8 cellular contexts compared by ENCODE assay signal in the genomic region with DNA sequence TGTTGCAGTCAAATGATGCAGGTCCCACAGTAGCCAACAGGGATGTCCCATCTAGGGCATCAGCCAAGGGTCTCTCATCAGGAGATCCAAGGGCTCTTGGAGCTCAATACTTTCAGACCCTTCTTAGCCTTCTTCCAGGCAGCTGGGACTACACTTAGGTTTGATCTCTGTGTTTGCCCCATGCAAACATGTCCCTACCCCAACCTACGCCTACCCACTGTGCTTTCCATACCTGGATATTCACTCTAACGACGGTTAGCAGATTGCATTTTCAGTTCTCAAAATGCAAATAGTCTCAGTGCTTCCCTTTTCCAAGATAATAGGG. TPM values are rescaled to one million over a fixed set of nuclear protein-coding genes. Genes with fewer than 3 reads are reported as not detected.
DNase-seq lines count a peak whose midpoint lies in the region; ATAC-seq and TF ChIP-seq lines count a peak whose summit lies in the region.

No MANE protein-coding gene starts in this region.

- TF ChIP-seq CTCF in activated B cell treated with CpG ODN at 0.5 μM for 24 hours (IDR thresholded peaks at IDR 0.05), result no peak
- TF ChIP-seq CTCF in tibial nerve (IDR thresholded peaks at IDR 0.05), result no peak

- H3K27ac ChIP-seq in tibial nerve, result peak overlapping the region in 3 of 4 donors; percentile 71 to 95 (median 94)

- H3K36me3 Mint-ChIP-seq in activated naive CD4-positive, alpha-beta T cell treated with anti-CD3 and anti-CD28 coated beads for 36 hours (ENCODE audit: low read depth), result no peaks in the 10 kb centered on the region
- H3K36me3 Mint-ChIP-seq in activated B cell treated with CpG ODN at 0.5 μM for 24 hours (ENCODE audit: low read depth), result peaks cover 5% of the 10 kb centered on the region
- H3K36me3 Mint-ChIP-seq in immature natural killer cell, result no peaks in the 10 kb centered on the region

- peak overlapping the region; percentile 96 for H3K4me3 Mint-ChIP-seq in activated naive CD4-positive, alpha-beta T cell treated with anti-CD3 and anti-CD28 coated beads for 36 hours
- H3K4me3 Mint-ChIP-seq in activated B cell treated with CpG ODN at 0.5 μM for 24 hours (peak overlapping the region; percentile 90), immature natural killer cell (peak overlapping the region; percentile 90 to 98 (median 92))

- H3K36me3 ChIP-seq in tibial nerve, result no peaks in the 10 kb centered on the region

- peaks cover 0 to 19% (median 11%) of the 10 kb centered on the region in 4 donors for H3K4me1 ChIP-seq in tibial nerve

- no peaks in the 10 kb centered on the region for H3K9me3 ChIP-seq in tibial nerve

- no peaks in the 10 kb centered on the region for H3K27me3 Mint-ChIP-seq in activated naive CD4-positive, alpha-beta T cell treated with anti-CD3 and anti-CD28 coated beads for 36 hours (ENCODE audit: low read depth)
- H3K27me3 Mint-ChIP-seq in activated B cell treated with CpG ODN at 0.5 μM for 24 hours, result no peaks in the 10 kb centered on the region
- peaks cover 5% of the 10 kb centered on the region in 3 donors for H3K27me3 Mint-ChIP-seq in immature natural killer cell (ENCODE audit: low read depth in 3 of 3)

- H3K27ac Mint-ChIP-seq in activated naive CD4-positive, alpha-beta T cell treated with anti-CD3 and anti-CD28 coated beads for 36 hours, result peak overlapping the region; percentile 87
- H3K27ac Mint-ChIP-seq in activated B cell treated with CpG ODN at 0.5 μM for 24 hours (peak overlapping the region; percentile 86), immature natural killer cell (peak overlapping the region; percentile 83 to 91 (median 90))

- TF ChIP-seq POLR2A in tibial nerve (IDR thresholded peaks at IDR 0.05), result no peak

- peak overlapping the region; percentile 44 to 83 (median 58) for H3K4me3 ChIP-seq in tibial nerve

- POLR2A ChIA-PET in activated B cell treated with CpG ODN at 0.5 μM for 24 hours (lab: Charles Lee), result interaction anchor here (0.9 to 2.8 kb wide), 7 partner anchors 9 to 795 kb away, joined by 3 to 33 read pairs (median 8); a partner anchor contains a TSS

- no peaks in the 10 kb centered on the region for H3K9me3 Mint-ChIP-seq in activated naive CD4-positive, alpha-beta T cell treated with anti-CD3 and anti-CD28 coated beads for 36 hours
- H3K9me3 Mint-ChIP-seq in activated B cell treated with CpG ODN at 0.5 μM for 24 hours, result no peaks in the 10 kb centered on the region
- no peaks in the 10 kb centered on the region for H3K9me3 Mint-ChIP-seq in immature natural killer cell

- peaks cover 4% of the 10 kb centered on the region for H3K4me1 Mint-ChIP-seq in activated naive CD4-positive, alpha-beta T cell treated with anti-CD3 and anti-CD28 coated beads for 36 hours (ENCODE audit: low read depth)
- H3K4me1 Mint-ChIP-seq in activated B cell treated with CpG ODN at 0.5 μM for 24 hours (peaks cover 10% of the 10 kb centered on the region), immature natural killer cell (peaks cover 13 to 14% of the 10 kb centered on the region in 2 donors)

- no peaks in the 10 kb centered on the region for H3K27me3 ChIP-seq in tibial nerve

- intact Hi-C loops in activated naive CD4-positive, alpha-beta T cell treated with anti-CD3 and anti-CD28 coated beads for 36 hours (cut with micrococcal nuclease), result loop anchor here (1.0 to 5.0 kb wide), 16 partner anchors 13 to 734 kb away; a partner anchor contains a TSS
- intact Hi-C loops in activated B cell treated with CpG ODN at 0.5 μM for 24 hours (cut with micrococcal nuclease), result loop anchor here (1.0 to 5.0 kb wide), 12 partner anchors 13 to 792 kb away; a partner anchor contains a TSS

- ATAC-seq in activated B cell treated with CpG ODN at 0.5 μM for 24 hours (ENCODE audit: low read depth), result no peak
- ATAC-seq in HG03354 (IDR thresholded peaks at IDR 0.05; ENCODE audit: poor library complexity, severe bottlenecking, unreplicated experiment), result no peak
- ATAC-seq in GM18867 (IDR thresholded peaks at IDR 0.05; ENCODE audit: unreplicated experiment), result no peak

- DNase-seq in activated naive CD4-positive, alpha-beta T cell treated with anti-CD3 and anti-CD28 coated beads for 36 hours, result no peak
- no peak for DNase-seq in activated naive CD4-positive, alpha-beta T cell treated with anti-CD3 and anti-CD28 coated beads, Interleukin-2, amount 50 U/mL, for 16 hours
- DNase-seq in activated B cell treated with CpG ODN at 0.5 μM for 24 hours (peak; percentile 22), immature natural killer cell (no peak), tibial nerve (ENCODE audit: low spot score in 2 of 2) (no peak), NCI-H1417 treated with DMSO at 0.1 percent for 48 hours (lab: John Stamatoyannopoulos, UW) (no peak)

- CTCF ChIA-PET in activated naive CD4-positive, alpha-beta T cell treated with anti-CD3 and anti-CD28 coated beads for 36 hours (lab: Charles Lee), result interaction anchor here (0.6 to 11.7 kb wide), 31 partner anchors 8 to 781 kb away, joined by 3 to 192 read pairs (median 6); a partner anchor contains a TSS
- CTCF ChIA-PET in activated B cell treated with CpG ODN at 0.5 μM for 24 hours (lab: Charles Lee), result interaction anchor here (0.9 to 7.4 kb wide), 11 partner anchors 10 to 734 kb away, joined by 3 to 216 read pairs (median 4); a partner anchor contains a TSS

- 38 to 45% methylated on average over 3 of the region's 3 CpGs for WGBS in tibial nerve, 2 donors

- TF ChIP-seq EP300 in tibial nerve (IDR thresholded peaks at IDR 0.05), result no peak

RNA-seq across cellular contexts. Expression of a gene that starts 0.8 kb away (rescaled TPM):
- total RNA-seq in activated naive CD4-positive, alpha-beta T cell treated with anti-CD3 and anti-CD28 coated beads for 36 hours, result 10 to 100 TPM; 16.3 to 20.4 TPM
- total RNA-seq in activated B cell treated with CpG ODN at 0.5 μM for 24 hours (5.9 and 11.0 TPM in 2 replicates), tibial nerve (10 to 100 TPM; 19.7 to 24.6 (median 21.5) TPM)
- 1 to 10 TPM; 2.5 to 8.6 (median 7.5) TPM for polyA plus RNA-seq in immature natural killer cell

RNA-seq across cellular contexts. Expression of a gene that starts 13.7 kb away (rescaled TPM):
- total RNA-seq in activated naive CD4-positive, alpha-beta T cell treated with anti-CD3 and anti-CD28 coated beads for 36 hours, result 1 to 10 TPM; 2.2 to 3.4 TPM
- 10.5 and 11.5 TPM in 2 replicates for total RNA-seq in activated B cell treated with CpG ODN at 0.5 μM for 24 hours
- 10 to 100 TPM in 2 of 3 donors, 1 to 10 TPM in 1; 3.8 to 18.4 (median 17.7) TPM for polyA plus RNA-seq in immature natural killer cell
- 10 to 100 TPM in 3 of 4 donors, 1 to 10 TPM in 1; 6.3 to 15.3 (median 13.6) TPM for total RNA-seq in tibial nerve
